Comparison of ENCODE assay signal across 11 cellular contexts in genomic region chr4:76856183-76856969, GRCh38. TPM values are rescaled to one million over a fixed set of nuclear protein-coding genes. Genes with fewer than 3 reads are reported as not detected.
DNase-seq lines count a peak whose midpoint lies in the region; ATAC-seq and TF ChIP-seq lines count a peak whose summit lies in the region.
"Had no signal": no experiment of that assay in that cellular context is flagged by ENCODE, and none has a peak within 500 bp of the region (broad histone marks: within the 10 kb centered on the region; RNA-seq: fewer than 3 reads in every experiment).

No MANE protein-coding gene starts in this region.

- no peak overlapping the region for H3K4me3 ChIP-seq in fibroblast of mammary gland (ENCODE audit: control insufficient read depth, low read depth, low read length)

- peaks cover 3% of the 10 kb centered on the region for H3K9me3 Mint-ChIP-seq in progenitor cell of endocrine pancreas (ENCODE audit: low read depth)
- H3K9me3 Mint-ChIP-seq in activated naive CD4-positive, alpha-beta T cell treated with anti-CD3 and anti-CD28 coated beads for 36 hours: no peaks in the 10 kb centered on the region
- H3K9me3 Mint-ChIP-seq: activated naive CD4-positive, alpha-beta T cell treated with anti-CD3 and anti-CD28 coated beads, Interleukin-2, amount 10 ng/mL, durations not matched to agents 7 days and 5 days had no signal

- no peak for TF ChIP-seq CTCF in fibroblast of mammary gland (conservative IDR thresholded peaks at IDR 0.05; ENCODE audit: control insufficient read depth, insufficient read depth, low read depth, low read length)
- no peak for TF ChIP-seq CTCF in progenitor cell of endocrine pancreas (IDR thresholded peaks at IDR 0.05; ENCODE audit: unreplicated experiment)

- intact Hi-C loops in activated naive CD4-positive, alpha-beta T cell treated with anti-CD3 and anti-CD28 coated beads for 36 hours (cut with micrococcal nuclease): no loop called here

- H3K36me3 Mint-ChIP-seq in progenitor cell of endocrine pancreas (ENCODE audit: insufficient read depth): no peaks in the 10 kb centered on the region
- H3K36me3 Mint-ChIP-seq in activated naive CD4-positive, alpha-beta T cell treated with anti-CD3 and anti-CD28 coated beads for 36 hours (ENCODE audit: low read depth): no peaks in the 10 kb centered on the region
- H3K36me3 Mint-ChIP-seq: activated naive CD4-positive, alpha-beta T cell treated with anti-CD3 and anti-CD28 coated beads, Interleukin-2, amount 10 ng/mL, durations not matched to agents 7 days and 5 days had no signal

- peaks cover 55% of the 10 kb centered on the region for H3K4me1 Mint-ChIP-seq in progenitor cell of endocrine pancreas (ENCODE audit: low read depth)
- no peaks in the 10 kb centered on the region for H3K4me1 Mint-ChIP-seq in activated naive CD4-positive, alpha-beta T cell treated with anti-CD3 and anti-CD28 coated beads for 36 hours (ENCODE audit: low read depth)
- H3K4me1 Mint-ChIP-seq: activated naive CD4-positive, alpha-beta T cell treated with anti-CD3 and anti-CD28 coated beads, Interleukin-2, amount 10 ng/mL, durations not matched to agents 7 days and 5 days had no signal

- H3K4me3 Mint-ChIP-seq in progenitor cell of endocrine pancreas (ENCODE audit: low read depth): peak overlapping the region; percentile 44
- no peak overlapping the region for H3K4me3 Mint-ChIP-seq in activated naive CD4-positive, alpha-beta T cell treated with anti-CD3 and anti-CD28 coated beads for 36 hours
- H3K4me3 Mint-ChIP-seq: activated naive CD4-positive, alpha-beta T cell treated with anti-CD3 and anti-CD28 coated beads, Interleukin-2, amount 10 ng/mL, durations not matched to agents 7 days and 5 days had no signal

- H3K27me3 Mint-ChIP-seq in progenitor cell of endocrine pancreas: no peaks in the 10 kb centered on the region
- no peaks in the 10 kb centered on the region for H3K27me3 Mint-ChIP-seq in activated naive CD4-positive, alpha-beta T cell treated with anti-CD3 and anti-CD28 coated beads for 36 hours (ENCODE audit: low read depth)

- peak overlapping the region; percentile 67 for H3K27ac Mint-ChIP-seq in progenitor cell of endocrine pancreas
- H3K27ac Mint-ChIP-seq in activated naive CD4-positive, alpha-beta T cell treated with anti-CD3 and anti-CD28 coated beads for 36 hours: no peak overlapping the region
- H3K27ac Mint-ChIP-seq: activated naive CD4-positive, alpha-beta T cell treated with anti-CD3 and anti-CD28 coated beads, Interleukin-2, amount 10 ng/mL, durations not matched to agents 7 days and 5 days had no signal

- DNase-seq in GM04503 (ENCODE audit: low read depth): peak; percentile 18
- peak; percentile 42 for DNase-seq in NCI-H82 treated with DMSO at 0.1 percent for 48 hours (lab: John Stamatoyannopoulos, UW; ENCODE audit: unreplicated experiment)
- peak; percentile 33 for DNase-seq in fibroblast of mammary gland (ENCODE audit: low read depth)
- DNase-seq in progenitor cell of endocrine pancreas (ENCODE audit: low spot score, unreplicated experiment): no peak
- DNase-seq in NCI-H446 treated with DMSO at 0.1 percent for 48 hours (lab: John Stamatoyannopoulos, UW): no peak
- DNase-seq in SHP77 treated with DMSO at 0.1 percent for 48 hours (lab: John Stamatoyannopoulos, UW): no peak
- no peak for DNase-seq in activated naive CD4-positive, alpha-beta T cell treated with anti-CD3 and anti-CD28 coated beads for 36 hours
- DNase-seq: activated naive CD4-positive, alpha-beta T cell treated with anti-CD3 and anti-CD28 coated beads, Interleukin-2, amount 10 ng/mL, durations not matched to agents 7 days and 5 days; NCI-H2171 had no signal

- CTCF ChIA-PET in activated naive CD4-positive, alpha-beta T cell treated with anti-CD3 and anti-CD28 coated beads for 36 hours (lab: Charles Lee): no interaction called here

- no peak for ATAC-seq in GM19328 (IDR thresholded peaks at IDR 0.05; ENCODE audit: unreplicated experiment)

RNA-seq across cellular contexts. Expression of gene SOWAHB, which starts 41.6 kb away (rescaled TPM):
- total RNA-seq in progenitor cell of endocrine pancreas: 4.3 and 4.9 TPM in 2 replicates
- total RNA-seq in activated naive CD4-positive, alpha-beta T cell treated with anti-CD3 and anti-CD28 coated beads for 36 hours: not detected
- total RNA-seq: glomerular endothelial cell had no signal

Comparison
In these comparisons a context has a peak if more than half of its experiments do, and no peak if none do; other contexts are left out.
1. DNase-seq: peak in GM04503 (single experiment), NCI-H82 treated with DMSO at 0.1 percent for 48 hours (single experiment) and fibroblast of mammary gland (single experiment); none in progenitor cell of endocrine pancreas (single experiment), NCI-H446 treated with DMSO at 0.1 percent for 48 hours (single experiment), SHP77 treated with DMSO at 0.1 percent for 48 hours (single experiment) and activated naive CD4-positive, alpha-beta T cell treated with anti-CD3 and anti-CD28 coated beads for 36 hours (single experiment).